In genomic region chr6:1545654-1546053, GRCh38 we compare ENCODE assay signal across 28 cellular contexts.
"Had no signal": no experiment of that assay in that cellular context is flagged by ENCODE, and none has a peak within 500 bp of the region (broad histone marks: within the 10 kb centered on the region; RNA-seq: fewer than 3 reads in every experiment).

No MANE protein-coding gene starts in this region.

- H3K27ac Mint-ChIP-seq: dendritic cell treated with granulocyte-macrophage colony-stimulating factor and Interleukin-4, amounts not matched to agents 40 ng/mL and 50 ng/mL, for 4 days; effector memory CD8-positive, alpha-beta T cell; endodermal cell had no signal

- H3K27ac ChIP-seq: colonic mucosa, coronary artery, dorsolateral prefrontal cortex, epithelial cell of prostate, esophagus muscularis mucosa, esophagus squamous epithelium, foreskin keratinocyte, gastrocnemius medialis, gastroesophageal sphincter had no signal

- FAIRE-seq: colon, endometrium, endothelial cell of umbilical vein, frontal cortex had no signal

- H3K27me3 ChIP-seq: colonic mucosa, dorsolateral prefrontal cortex, esophagus squamous epithelium, foreskin keratinocyte, gastrocnemius medialis, gastroesophageal sphincter, heart left ventricle had no signal

- DNase-seq: colonic mucosa; cortex of kidney; dermis blood vessel endothelial cell; dorsolateral prefrontal cortex; effector CD4-positive, alpha-beta T cell; effector CD8-positive, alpha-beta T cell; effector memory CD4-positive, alpha-beta T cell; effector memory CD8-positive, alpha-beta T cell; endodermal cell; erythroblast; esophagus squamous epithelium; foreskin fibroblast; foreskin keratinocyte; foreskin melanocyte; gastrocnemius medialis; glutamatergic neuron; head of caudate nucleus; heart left ventricle had no signal

- H3K36me3 ChIP-seq: colonic mucosa, gastrocnemius medialis had no signal

- H3K4me3 Mint-ChIP-seq: dendritic cell treated with granulocyte-macrophage colony-stimulating factor and Interleukin-4, amounts not matched to agents 40 ng/mL and 50 ng/mL, for 4 days; effector memory CD8-positive, alpha-beta T cell; endodermal cell had no signal

- H3K4me1 ChIP-seq: colonic mucosa, esophagus muscularis mucosa, esophagus squamous epithelium, foreskin keratinocyte, gastrocnemius medialis, gastroesophageal sphincter had no signal

- H3K4me1 Mint-ChIP-seq: endodermal cell had no signal

- ATAC-seq: effector memory CD8-positive, alpha-beta T cell; esophagus mucosa; foreskin keratinocyte; gastrocnemius medialis; gastroesophageal sphincter had no signal

- H3K27me3 Mint-ChIP-seq: dendritic cell treated with granulocyte-macrophage colony-stimulating factor and Interleukin-4, amounts not matched to agents 40 ng/mL and 50 ng/mL, for 4 days; effector memory CD8-positive, alpha-beta T cell had no signal

- H3K9me3 ChIP-seq: colonic mucosa, esophagus muscularis mucosa, esophagus squamous epithelium, gastrocnemius medialis had no signal

- H3K9me3 Mint-ChIP-seq: dendritic cell treated with granulocyte-macrophage colony-stimulating factor and Interleukin-4, amounts not matched to agents 40 ng/mL and 50 ng/mL, for 4 days had no signal

- H3K4me3 ChIP-seq: colonic mucosa, coronary artery, dorsolateral prefrontal cortex, esophagus muscularis mucosa, esophagus squamous epithelium, gastrocnemius medialis, gastroesophageal sphincter, heart left ventricle had no signal
